In the genomic region with DNA sequence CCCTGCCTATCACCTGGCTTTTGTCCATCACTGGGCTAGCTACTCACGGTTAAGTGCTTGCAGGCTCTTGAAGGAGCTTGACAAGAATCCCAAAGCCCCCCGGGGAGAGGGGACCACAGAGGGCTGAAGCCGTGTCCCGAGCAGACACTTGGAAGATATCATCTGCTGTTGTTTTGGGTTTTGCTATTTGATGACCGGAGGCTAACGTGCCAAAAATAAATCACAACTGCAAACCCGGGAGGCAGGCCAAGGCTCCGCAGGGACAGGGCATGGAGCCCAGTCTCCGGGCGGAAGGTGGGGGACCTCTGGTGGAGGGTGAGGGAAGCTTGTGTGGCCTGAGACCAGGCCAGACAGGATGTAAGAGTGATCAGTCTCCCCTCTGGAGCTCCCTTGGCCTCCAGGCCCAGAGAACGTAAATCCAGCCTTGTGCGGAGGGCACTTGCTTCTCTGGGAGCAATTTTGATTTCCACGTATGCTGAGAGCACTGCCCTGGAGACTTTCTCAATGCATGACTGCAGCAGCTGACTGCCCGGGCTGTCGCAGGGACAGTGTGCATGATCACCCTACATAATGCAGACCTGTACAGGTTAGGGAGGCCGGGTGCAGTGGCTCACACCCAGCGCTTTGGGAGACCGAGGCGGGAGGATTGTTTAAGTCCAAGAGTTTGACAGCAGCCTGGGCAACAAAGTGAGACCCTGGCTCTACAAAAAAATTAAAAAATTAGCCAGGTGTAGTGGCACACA, we compare ENCODE assay signal across 9 cellular contexts. TPM values are rescaled to one million over a fixed set of nuclear protein-coding genes. Genes with fewer than 3 reads are reported as not detected.
DNase-seq lines count a peak whose midpoint lies in the region; ATAC-seq and TF ChIP-seq lines count a peak whose summit lies in the region.
"Had no signal": no experiment of that assay in that cellular context is flagged by ENCODE, and none has a peak within 500 bp of the region (broad histone marks: within the 10 kb centered on the region; RNA-seq: fewer than 3 reads in every experiment).

A gene (minus strand): TSS at position 164 of the 743 bp plus-strand sequence. CDS start 4,011 bp downstream, outside the sequence.

- H3K4me3 Mint-ChIP-seq in chondrocyte (ENCODE audit: unreplicated experiment) = no peak within 1 kb of the TSS
- H3K4me3 Mint-ChIP-seq: naive thymus-derived CD8-positive, alpha-beta T cell had no signal

- no peaks in the 10 kb centered on the region for H3K27me3 Mint-ChIP-seq in chondrocyte (ENCODE audit: low read depth)
- H3K27me3 Mint-ChIP-seq: naive thymus-derived CD8-positive, alpha-beta T cell had no signal

- intact Hi-C loops in lower leg skin (cut with DNase I; ENCODE audit: low total_unique reads) (no loop called here), transverse colon (cut with DNase I; ENCODE audit: low total_unique reads) (no loop called here)

- ATAC-seq in GM21390 (IDR thresholded peaks at IDR 0.05; ENCODE audit: unreplicated experiment) = no peak

- DNase-seq in Daoy (ENCODE audit: low read depth) = peak; percentile 86
- peak; percentile 82 to 92 for DNase-seq in NCI-H446 (lab: John Stamatoyannopoulos, UW)
- DNase-seq in chondrocyte (ENCODE audit: low spot score) = no peak
- peak; percentile 48 to 94 for DNase-seq in lower leg skin (ENCODE audit: low spot score in 2 of 2)
- peak; percentile 67 for DNase-seq in transverse colon
- DNase-seq in GDM1 (lab: John Stamatoyannopoulos, UW) = no peak
- DNase-seq in NCI-H1048 (lab: John Stamatoyannopoulos, UW) = no peak
- DNase-seq: naive thymus-derived CD8-positive, alpha-beta T cell had no signal

- H3K36me3 ChIP-seq in transverse colon = no peaks in the 10 kb centered on the region

- peak within 1 kb of the TSS; percentile 57 for H3K27ac Mint-ChIP-seq in chondrocyte (ENCODE audit: unreplicated experiment)

- H3K4me3 ChIP-seq in lower leg skin (ENCODE audit: low read depth, poor library complexity, severe bottlenecking) (no peak within 1 kb of the TSS), transverse colon (no peak within 1 kb of the TSS)

- TF ChIP-seq CTCF in chondrocyte (IDR thresholded peaks at IDR 0.05) (peak; percentile 77), lower leg skin (IDR thresholded peaks at IDR 0.05) (no peak), transverse colon (IDR thresholded peaks at IDR 0.05) (peak in 3 of 5 experiments; percentile 43 to 51 (median 44))

- H3K27me3 ChIP-seq in transverse colon = no peaks in the 10 kb centered on the region

- peaks cover 0 to 21% (median 10%) of the 10 kb centered on the region in 4 donors for H3K4me1 ChIP-seq in transverse colon

- no peak for TF ChIP-seq POLR2A in lower leg skin (IDR thresholded peaks at IDR 0.05)
- TF ChIP-seq POLR2A in transverse colon (IDR thresholded peaks at IDR 0.05) = no peak

- peaks cover 3% of the 10 kb centered on the region for H3K36me3 Mint-ChIP-seq in chondrocyte (ENCODE audit: low read depth)

- H3K4me1 Mint-ChIP-seq in chondrocyte (ENCODE audit: low read depth) = peaks cover 22% of the 10 kb centered on the region
- H3K4me1 Mint-ChIP-seq: naive thymus-derived CD8-positive, alpha-beta T cell had no signal

- no peak for TF ChIP-seq EP300 in transverse colon (IDR thresholded peaks at IDR 0.05; ENCODE audit: low read depth)

- peak within 1 kb of the TSS; percentile 66 to 84 (median 72) for H3K27ac ChIP-seq in transverse colon

- 23 to 32% methylated on average over 16 to 19 of the region's 19 CpGs for WGBS in lower leg skin, 2 donors
- WGBS in transverse colon (ENCODE audit: low coverage in 1 of 2), 2 donors = 45% methylated on average over 19 of the region's 19 CpGs; no CpG with 5 or more reads in 1 of the 2 donors

- H3K9me3 Mint-ChIP-seq in chondrocyte (ENCODE audit: low read depth) = no peaks in the 10 kb centered on the region
- H3K9me3 Mint-ChIP-seq: naive thymus-derived CD8-positive, alpha-beta T cell had no signal

- in situ Hi-C loops in transverse colon (cut with MboI; ENCODE audit: low pct_ligation_motif_present in 1 of 4, low pct_unique_long_range_greater_than_20kb in 1 of 4, low sequenced_read_pairs in 3 of 4) = no loop called here

- no peaks in the 10 kb centered on the region for H3K9me3 ChIP-seq in transverse colon

RNA-seq across cellular contexts. Expression of the gene that starts here (rescaled TPM):
- total RNA-seq in Daoy (2014; rRNA removed; shearing (Covaris generic)) = 1.5 TPM in 1 of 2 replicates, not detected in the other
- 0.15 to 0.62 TPM (median 0.24 TPM) in 3 replicates for total RNA-seq in chondrocyte
- total RNA-seq in lower leg skin = 1 to 10 TPM in 2 of 4 donors, under 1 TPM in 2; 0.78 to 3.7 (median 1.2) TPM
- 1 to 10 TPM in 3 of 4 donors, not detected in 1; 1.2 to 9.7 (median 1.6) TPM for total RNA-seq in transverse colon

Comparison
In these comparisons a context has a peak if more than half of its experiments do, and no peak if none do; other contexts are left out.
1. DNase-seq: peak in Daoy (single experiment), NCI-H446 (2 of 2), lower leg skin (2 of 2) and transverse colon (single experiment); none in chondrocyte (single experiment), GDM1 (single experiment) and NCI-H1048 (single experiment).
2. CTCF ChIP-seq: peak in chondrocyte (single experiment) and transverse colon (3 of 5); none in lower leg skin (0 of 3).